In the genomic region with DNA sequence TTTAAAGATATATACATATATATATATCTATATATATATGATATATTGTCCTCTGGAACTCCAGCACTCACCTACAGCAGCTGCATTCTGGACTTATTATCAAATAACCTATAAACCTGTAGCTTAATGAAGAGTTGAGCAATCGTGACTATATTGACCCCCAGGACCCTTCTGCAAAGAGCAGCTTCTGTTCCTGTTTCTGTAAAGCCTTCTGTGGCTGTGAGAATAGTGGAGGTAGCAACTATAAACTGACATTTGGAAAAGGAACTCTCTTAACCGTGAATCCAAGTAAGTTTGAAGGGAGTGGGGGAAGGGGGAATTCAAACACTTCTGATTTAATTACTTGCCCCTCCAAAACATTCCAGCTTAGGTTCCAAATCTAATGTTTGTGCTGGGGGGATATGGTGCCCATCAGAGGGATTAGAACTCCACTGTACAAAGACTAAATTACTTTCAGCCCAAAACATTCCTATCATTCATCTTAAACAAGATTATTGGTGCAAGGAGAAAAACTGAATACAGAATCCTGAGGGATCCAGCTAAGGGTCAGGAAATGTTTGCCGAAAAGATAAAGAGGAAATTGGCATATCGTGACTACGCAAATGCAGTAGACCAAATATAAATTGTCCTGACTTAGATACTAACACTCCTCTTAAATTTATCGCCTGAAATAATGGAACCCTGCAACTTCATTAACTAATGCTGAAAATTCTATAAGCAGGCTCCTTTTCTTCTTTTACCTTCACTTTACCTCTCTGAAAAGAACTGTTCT, we compare ENCODE assay signal across 17 cellular contexts.
DNase-seq lines count a peak whose midpoint lies in the region; ATAC-seq, FAIRE-seq and TF ChIP-seq lines count a peak whose summit lies in the region.
"Had no signal": no experiment of that assay in that cellular context is flagged by ENCODE, and none has a peak within 500 bp of the region (broad histone marks: within the 10 kb centered on the region; RNA-seq: fewer than 3 reads in every experiment).

No MANE protein-coding gene starts in this region.

- no peak for DNase-seq in CD4-positive, alpha-beta memory T cell
- DNase-seq in GM12891 (ENCODE audit: insufficient read length, low spot score) (no peak), SK-N-MC (ENCODE audit: low read depth, low spot score) (no peak), endothelial cell (ENCODE audit: low spot score) (no peak), H54 (ENCODE audit: insufficient read length, low spot score) (no peak), lower leg skin (ENCODE audit: low spot score in 2 of 2) (no peak), HepG2 (ENCODE audit: low spot score) (no peak)
- DNase-seq: Caco-2, dorsolateral prefrontal cortex, NCI-H1092 treated with DMSO at 0.1 percent for 48 hours, NCI-H345, occipital lobe had no signal

- no peak overlapping the region for H3K4me3 ChIP-seq in CD4-positive, alpha-beta memory T cell (ENCODE audit: low read length in 2 of 2)
- H3K4me3 ChIP-seq in SK-N-MC, result peak overlapping the region; percentile 60
- no peak overlapping the region for H3K4me3 ChIP-seq in lower leg skin (ENCODE audit: low read depth, poor library complexity, severe bottlenecking)
- no peak overlapping the region for H3K4me3 ChIP-seq in HepG2 (replicated peaks in 1 of 3; ENCODE audit: insufficient read depth in 1 of 3, low read depth in 2 of 3, low read length in 3 of 3)
- H3K4me3 ChIP-seq: dorsolateral prefrontal cortex, lung had no signal

- TF ChIP-seq POLR2A in GM12891 (IDR thresholded peaks at IDR 0.05; ENCODE audit: low read depth, low read length) (no peak), H54 (IDR thresholded peaks at IDR 0.05; ENCODE audit: low read depth, low read length) (no peak), lower leg skin (IDR thresholded peaks at IDR 0.05) (no peak), HepG2 (IDR thresholded peaks at IDR 0.05; ENCODE audit: insufficient read depth in 1 of 2, low read depth in 2 of 2, low read length in 2 of 2) (no peak)

- CTCF ChIA-PET in CD4-positive, alpha-beta memory T cell (lab: Charles Lee; ENCODE audit: partially characterized antibody), result no interaction called here
- CTCF ChIA-PET in HepG2 (lab: Yijun Ruan, JAX; ENCODE audit: low intra/inter-chr PET ratio, low total read pairs), result no interaction called here

- BruUV-seq in HepG2 (replicated peaks; lab: Mats Ljungman, UMichigan), result no TSS peak

- intact Hi-C loops in CD4-positive, alpha-beta memory T cell (cut with micrococcal nuclease), result no loop called here
- intact Hi-C loops in lower leg skin (cut with DNase I; ENCODE audit: low total_unique reads), result no loop called here
- intact Hi-C loops in HepG2 (cut with micrococcal nuclease; ENCODE audit: unreplicated experiment), result no loop called here

- no peak for ATAC-seq in HG03571 (IDR thresholded peaks at IDR 0.05; ENCODE audit: unreplicated experiment)
- no peak for ATAC-seq in HepG2
- ATAC-seq: HCT116 had no signal

- H3K9ac ChIP-seq in SK-N-MC (ENCODE audit: insufficient read length) (no peak overlapping the region), HepG2 (ENCODE audit: insufficient read depth, low read depth, low read length) (no peak overlapping the region)

- H3K9me3 Mint-ChIP-seq in CD4-positive, alpha-beta memory T cell, result no peaks in the 10 kb centered on the region
- H3K9me3 Mint-ChIP-seq in endothelial cell (ENCODE audit: unreplicated experiment), result no peaks in the 10 kb centered on the region

- no peaks in the 10 kb centered on the region for H3K36me3 ChIP-seq in CD4-positive, alpha-beta memory T cell (ENCODE audit: insufficient read depth, low read length)
- no peaks in the 10 kb centered on the region for H3K36me3 ChIP-seq in SK-N-MC (ENCODE audit: insufficient read depth, low read length)
- H3K36me3 ChIP-seq in HepG2 (replicated peaks in 1 of 2; ENCODE audit: control insufficient read depth in 1 of 2, insufficient read depth in 2 of 2, low read length in 2 of 2), result no peaks in the 10 kb centered on the region

- H3K27ac ChIP-seq in CD4-positive, alpha-beta memory T cell (ENCODE audit: low read depth, low read length), result peak overlapping the region; percentile 21
- H3K27ac ChIP-seq in SK-N-MC, result peak overlapping the region; percentile 72
- H3K27ac ChIP-seq in HepG2 (ENCODE audit: extremely low read length, insufficient read depth, low read length), result no peak overlapping the region
- H3K27ac ChIP-seq: dorsolateral prefrontal cortex had no signal

- H3K79me2 ChIP-seq in HepG2 (ENCODE audit: insufficient read depth, low read length), result no peaks in the 10 kb centered on the region

- WGBS in lower leg skin, 2 donors, result 80 to 86% methylated on average over 6 of the region's 6 CpGs
- 46% methylated on average over 6 of the region's 6 CpGs for WGBS in HepG2 (ENCODE audit: low lambda C conversion rate)

- H4K20me1 ChIP-seq in HepG2 (ENCODE audit: insufficient read depth, low read length), result no peaks in the 10 kb centered on the region

- no peak for TF ChIP-seq EP300 in HepG2 (IDR thresholded peaks at IDR 0.05; ENCODE audit: low read depth in 2 of 2, low read length in 2 of 2)
- no peak for TF ChIP-seq EP300 in HepG2 (CRISPR knock-in tag; IDR thresholded peaks at IDR 0.05; ENCODE audit: borderline replicate concordance)

- no peaks in the 10 kb centered on the region for H3K9me3 ChIP-seq in CD4-positive, alpha-beta memory T cell (ENCODE audit: control insufficient read depth in 1 of 2, low read length in 2 of 2)
- H3K9me3 ChIP-seq in SK-N-MC (ENCODE audit: low read depth, low read length), result no peaks in the 10 kb centered on the region
- no peaks in the 10 kb centered on the region for H3K9me3 ChIP-seq in HepG2 (ENCODE audit: low read length)
- H3K9me3 ChIP-seq: Caco-2 had no signal

- peaks cover 0 to 6% (median 2%) of the 10 kb centered on the region in 4 donors for H3K4me1 Mint-ChIP-seq in CD4-positive, alpha-beta memory T cell
- peaks cover 76% of the 10 kb centered on the region for H3K4me1 Mint-ChIP-seq in endothelial cell (ENCODE audit: unreplicated experiment)

- peaks cover 6 to 16% of the 10 kb centered on the region in 2 donors for H3K36me3 Mint-ChIP-seq in CD4-positive, alpha-beta memory T cell
- H3K36me3 Mint-ChIP-seq in endothelial cell (ENCODE audit: low read depth, unreplicated experiment), result no peaks in the 10 kb centered on the region

- FAIRE-seq in GM12891 (lab: Jason Lieb, UNC) (no peak), H54 (lab: Jason Lieb, UNC) (no peak), HepG2 (lab: Jason Lieb, UNC) (no peak)
- FAIRE-seq: astrocyte, RCC 7860 had no signal

- TF ChIP-seq CTCF in endothelial cell (IDR thresholded peaks at IDR 0.05; ENCODE audit: unreplicated experiment) (no peak), lower leg skin (IDR thresholded peaks at IDR 0.05) (no peak), HepG2 (CRISPR knock-in tag; IDR thresholded peaks at IDR 0.05) (no peak)

- no peak overlapping the region for H2AFZ ChIP-seq in HepG2 (ENCODE audit: low read length)

- POLR2A ChIA-PET in CD4-positive, alpha-beta memory T cell (lab: Charles Lee; ENCODE audit: partially characterized antibody), result interaction anchor here (1.2 to 42.8 kb wide), 5 partner anchors 11 to 486 kb away, joined by 3 to 1528 read pairs (median 7); no protein-coding TSS in a partner anchor
- POLR2A ChIA-PET in HepG2 (lab: Yijun Ruan, JAX), result no interaction called here

- in situ Hi-C loops in HepG2 (cut with HindIII; ENCODE audit: extremely low pct_ligation_motif_present, low pct_unique_long_range_greater_than_20kb), result no loop called here

- H3K27me3 Mint-ChIP-seq in CD4-positive, alpha-beta memory T cell, result no peaks in the 10 kb centered on the region
- no peaks in the 10 kb centered on the region for H3K27me3 Mint-ChIP-seq in endothelial cell (ENCODE audit: unreplicated experiment)

- H3K27me3 ChIP-seq in CD4-positive, alpha-beta memory T cell (ENCODE audit: insufficient read depth, low read length), result no peaks in the 10 kb centered on the region
- peaks cover 0 to 37% of the 10 kb centered on the region in 2 experiments; a peak in 3 of 5 replicates for H3K27me3 ChIP-seq in HepG2 (ENCODE audit: control insufficient read depth in 1 of 2, insufficient read depth in 2 of 2, low read length in 2 of 2)

- TF ChIP-seq RAD21 in HepG2 (CRISPR knock-in tag; IDR thresholded peaks at IDR 0.05), result no peak

- no peak overlapping the region for H3K4me2 ChIP-seq in HepG2 (ENCODE audit: low read depth, low read length)

- H3K27ac Mint-ChIP-seq in CD4-positive, alpha-beta memory T cell, result peak overlapping the region in 2 of 7 donors; percentile 73 to 100
- peak overlapping the region; percentile 74 for H3K27ac Mint-ChIP-seq in endothelial cell (ENCODE audit: unreplicated experiment)

- peak overlapping the region; percentile 81 to 91 (median 84) for H3K4me3 Mint-ChIP-seq in CD4-positive, alpha-beta memory T cell
- no peak overlapping the region for H3K4me3 Mint-ChIP-seq in endothelial cell (ENCODE audit: unreplicated experiment)

- H3K4me1 ChIP-seq in CD4-positive, alpha-beta memory T cell (ENCODE audit: insufficient read depth, low read length), result no peaks in the 10 kb centered on the region
- no peaks in the 10 kb centered on the region for H3K4me1 ChIP-seq in HepG2 (ENCODE audit: insufficient read depth, low read length)

TF ChIP-seq in GM12891, 5 proteins besides CTCF, POLR2A, EP300 and RAD21:
- TF ChIP-seq SPI1 (IDR thresholded peaks at IDR 0.05; ENCODE audit: low read depth, low read length) (peak; percentile 63), PAX5 (IDR thresholded peaks at IDR 0.05; ENCODE audit: insufficient read depth, low read length, severe bottlenecking) (no peak), TAF1 (IDR thresholded peaks at IDR 0.05; ENCODE audit: low read depth, low read length) (no peak), POLR2AphosphoS5 (IDR thresholded peaks at IDR 0.05; ENCODE audit: low read depth, low read length) (no peak)
TF ChIP-seq in GM12891: peak in this region for 1.

TF ChIP-seq in HepG2, 621 proteins besides CTCF, POLR2A, EP300 and RAD21 (continues in another document):
- TF ChIP-seq ZFY (CRISPR knock-in tag; IDR thresholded peaks at IDR 0.05) (no peak), ZSCAN30 (CRISPR knock-in tag; IDR thresholded peaks at IDR 0.05) (no peak), ZNF644 (CRISPR knock-in tag; IDR thresholded peaks at IDR 0.05; ENCODE audit: low read depth) (no peak), HNRNPH1 (optimal IDR thresholded peaks at IDR 0.05; ENCODE audit: low read depth, low read length) (no peak), MLLT10 (CRISPR knock-in tag; IDR thresholded peaks at IDR 0.05) (no peak)
